Comparison of ENCODE assay signal across 2 cellular contexts in the genomic region with DNA sequence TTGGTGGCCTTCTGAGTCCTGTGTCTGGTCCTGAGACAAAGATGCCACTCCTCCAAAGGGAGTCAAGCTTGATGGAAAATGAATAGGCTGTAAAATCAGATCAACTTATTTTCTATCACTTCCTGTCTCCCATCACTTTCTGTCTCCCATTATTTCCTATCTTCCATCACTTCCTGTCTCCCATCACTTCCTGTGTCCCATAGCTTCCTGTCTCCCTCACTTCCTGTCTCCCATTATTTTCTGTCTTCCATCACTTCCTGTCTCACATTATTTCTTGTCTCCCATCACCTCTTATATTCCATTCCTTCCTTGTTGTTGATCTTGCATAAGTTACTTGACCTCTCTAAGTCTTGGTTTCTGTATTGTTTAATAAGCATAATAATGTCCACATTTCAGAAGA.
TF ChIP-seq lines count a peak whose summit lies in the region.

No MANE protein-coding gene starts in this region.

TF ChIP-seq in SK-N-SH treated with all-trans-retinoic acid at 6 μM for 48 hours, 23 proteins besides CTCF, POLR2A, EP300 and RAD21 (continued from another document):
- TF ChIP-seq, protein P1, sequence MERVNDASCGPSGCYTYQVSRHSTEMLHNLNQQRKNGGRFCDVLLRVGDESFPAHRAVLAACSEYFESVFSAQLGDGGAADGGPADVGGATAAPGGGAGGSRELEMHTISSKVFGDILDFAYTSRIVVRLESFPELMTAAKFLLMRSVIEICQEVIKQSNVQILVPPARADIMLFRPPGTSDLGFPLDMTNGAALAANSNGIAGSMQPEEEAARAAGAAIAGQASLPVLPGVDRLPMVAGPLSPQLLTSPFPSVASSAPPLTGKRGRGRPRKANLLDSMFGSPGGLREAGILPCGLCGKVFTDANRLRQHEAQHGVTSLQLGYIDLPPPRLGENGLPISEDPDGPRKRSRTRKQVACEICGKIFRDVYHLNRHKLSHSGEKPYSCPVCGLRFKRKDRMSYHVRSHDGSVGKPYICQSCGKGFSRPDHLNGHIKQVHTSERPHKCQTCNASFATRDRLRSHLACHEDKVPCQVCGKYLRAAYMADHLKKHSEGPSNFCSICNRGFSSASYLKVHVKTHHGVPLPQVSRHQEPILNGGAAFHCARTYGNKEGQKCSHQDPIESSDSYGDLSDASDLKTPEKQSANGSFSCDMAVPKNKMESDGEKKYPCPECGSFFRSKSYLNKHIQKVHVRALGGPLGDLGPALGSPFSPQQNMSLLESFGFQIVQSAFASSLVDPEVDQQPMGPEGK (CRISPR knock-in tag; IDR thresholded peaks at IDR 0.05; ENCODE audit: borderline replicate concordance): no peak
- TF ChIP-seq ZC3H10 (CRISPR knock-in tag; IDR thresholded peaks at IDR 0.05): no peak
- no peak for TF ChIP-seq POU6F1 (CRISPR knock-in tag; IDR thresholded peaks at IDR 0.05; ENCODE audit: borderline replicate concordance, low read depth)
- TF ChIP-seq ZNF565 (CRISPR knock-in tag; conservative IDR thresholded peaks at IDR 0.05; ENCODE audit: low read depth): no peak
- no peak for TF ChIP-seq ISL1 (CRISPR knock-in tag; IDR thresholded peaks at IDR 0.05)
- TF ChIP-seq ESRRG (CRISPR knock-in tag; IDR thresholded peaks at IDR 0.05): no peak
- TF ChIP-seq, protein P2, sequence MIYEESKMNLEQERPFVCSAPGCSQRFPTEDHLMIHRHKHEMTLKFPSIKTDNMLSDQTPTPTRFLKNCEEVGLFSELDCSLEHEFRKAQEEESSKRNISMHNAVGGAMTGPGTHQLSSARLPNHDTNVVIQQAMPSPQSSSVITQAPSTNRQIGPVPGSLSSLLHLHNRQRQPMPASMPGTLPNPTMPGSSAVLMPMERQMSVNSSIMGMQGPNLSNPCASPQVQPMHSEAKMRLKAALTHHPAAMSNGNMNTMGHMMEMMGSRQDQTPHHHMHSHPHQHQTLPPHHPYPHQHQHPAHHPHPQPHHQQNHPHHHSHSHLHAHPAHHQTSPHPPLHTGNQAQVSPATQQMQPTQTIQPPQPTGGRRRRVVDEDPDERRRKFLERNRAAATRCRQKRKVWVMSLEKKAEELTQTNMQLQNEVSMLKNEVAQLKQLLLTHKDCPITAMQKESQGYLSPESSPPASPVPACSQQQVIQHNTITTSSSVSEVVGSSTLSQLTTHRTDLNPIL (CRISPR knock-in tag; IDR thresholded peaks at IDR 0.05; ENCODE audit: low read depth): no peak
- no peak for TF ChIP-seq TOX (CRISPR knock-in tag; IDR thresholded peaks at IDR 0.05; ENCODE audit: borderline replicate concordance)
- no peak for TF ChIP-seq BACH2 (CRISPR knock-in tag; IDR thresholded peaks at IDR 0.05; ENCODE audit: borderline replicate concordance)
- TF ChIP-seq GLIS3 (CRISPR knock-in tag; IDR thresholded peaks at IDR 0.05): no peak
- TF ChIP-seq ZFP3 (CRISPR knock-in tag; IDR thresholded peaks at IDR 0.05): no peak

TF ChIP-seq in HCT116, 20 proteins besides CTCF, POLR2A, EP300 and RAD21 (continued from another document):
- TF ChIP-seq, protein P3, sequence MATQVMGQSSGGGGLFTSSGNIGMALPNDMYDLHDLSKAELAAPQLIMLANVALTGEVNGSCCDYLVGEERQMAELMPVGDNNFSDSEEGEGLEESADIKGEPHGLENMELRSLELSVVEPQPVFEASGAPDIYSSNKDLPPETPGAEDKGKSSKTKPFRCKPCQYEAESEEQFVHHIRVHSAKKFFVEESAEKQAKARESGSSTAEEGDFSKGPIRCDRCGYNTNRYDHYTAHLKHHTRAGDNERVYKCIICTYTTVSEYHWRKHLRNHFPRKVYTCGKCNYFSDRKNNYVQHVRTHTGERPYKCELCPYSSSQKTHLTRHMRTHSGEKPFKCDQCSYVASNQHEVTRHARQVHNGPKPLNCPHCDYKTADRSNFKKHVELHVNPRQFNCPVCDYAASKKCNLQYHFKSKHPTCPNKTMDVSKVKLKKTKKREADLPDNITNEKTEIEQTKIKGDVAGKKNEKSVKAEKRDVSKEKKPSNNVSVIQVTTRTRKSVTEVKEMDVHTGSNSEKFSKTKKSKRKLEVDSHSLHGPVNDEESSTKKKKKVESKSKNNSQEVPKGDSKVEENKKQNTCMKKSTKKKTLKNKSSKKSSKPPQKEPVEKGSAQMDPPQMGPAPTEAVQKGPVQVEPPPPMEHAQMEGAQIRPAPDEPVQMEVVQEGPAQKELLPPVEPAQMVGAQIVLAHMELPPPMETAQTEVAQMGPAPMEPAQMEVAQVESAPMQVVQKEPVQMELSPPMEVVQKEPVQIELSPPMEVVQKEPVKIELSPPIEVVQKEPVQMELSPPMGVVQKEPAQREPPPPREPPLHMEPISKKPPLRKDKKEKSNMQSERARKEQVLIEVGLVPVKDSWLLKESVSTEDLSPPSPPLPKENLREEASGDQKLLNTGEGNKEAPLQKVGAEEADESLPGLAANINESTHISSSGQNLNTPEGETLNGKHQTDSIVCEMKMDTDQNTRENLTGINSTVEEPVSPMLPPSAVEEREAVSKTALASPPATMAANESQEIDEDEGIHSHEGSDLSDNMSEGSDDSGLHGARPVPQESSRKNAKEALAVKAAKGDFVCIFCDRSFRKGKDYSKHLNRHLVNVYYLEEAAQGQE (IDR thresholded peaks at IDR 0.05; ENCODE audit: low read depth): no peak
- TF ChIP-seq ELF1 (IDR thresholded peaks at IDR 0.05; ENCODE audit: borderline replicate concordance, low read depth): peak; percentile 65
